2 cellular contexts compared by ENCODE assay signal in the genomic region with DNA sequence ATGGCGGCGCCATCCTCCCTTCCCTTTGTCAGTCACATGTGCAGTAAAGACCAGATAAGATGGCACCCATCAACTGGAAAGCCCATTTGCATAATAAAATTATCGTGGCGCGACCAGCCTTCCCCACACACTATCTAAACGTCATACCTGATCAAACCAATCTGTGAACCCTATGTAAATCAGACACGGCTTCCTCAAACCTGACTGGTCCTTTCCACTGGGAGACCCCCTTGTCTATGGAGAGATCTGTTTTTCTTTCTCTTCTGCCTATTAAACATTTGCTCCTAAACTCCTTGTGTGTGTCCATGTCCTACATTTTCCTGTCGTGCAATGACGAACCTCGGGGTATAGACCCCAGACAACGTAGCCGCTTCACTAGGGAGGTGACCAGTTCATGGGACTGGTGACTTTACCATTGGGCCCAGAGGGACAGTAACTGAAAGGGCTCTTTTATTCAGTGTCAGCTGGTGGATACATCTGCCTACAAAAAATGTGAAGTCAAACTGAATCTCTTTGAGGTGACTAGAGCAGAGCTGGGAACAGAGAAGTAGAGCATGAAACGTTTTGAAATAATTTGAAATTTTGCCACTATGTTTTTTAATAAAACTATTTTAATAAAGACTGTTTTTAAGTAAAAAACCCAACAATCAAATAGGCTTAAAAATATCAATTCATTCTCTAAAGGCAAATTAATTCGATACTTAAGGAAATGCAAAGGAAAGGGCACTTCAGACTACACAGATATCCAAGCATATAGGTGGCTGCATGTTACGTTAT.
TF ChIP-seq lines count a peak whose summit lies in the region.

No MANE protein-coding gene starts in this region.

TF ChIP-seq in K562, 482 proteins besides CTCF, POLR2A, EP300 and RAD21 (continues in another document):
- TF ChIP-seq PPARD (CRISPR knock-in tag; IDR thresholded peaks at IDR 0.05) = no peak
- no peak for TF ChIP-seq KDM1A (IDR thresholded peaks at IDR 0.05)
- TF ChIP-seq ZNF175 (CRISPR knock-in tag; IDR thresholded peaks at IDR 0.05; ENCODE audit: low read depth) = no peak
- TF ChIP-seq SRF (CRISPR knock-in tag; IDR thresholded peaks at IDR 0.05) = no peak
- TF ChIP-seq, protein P1, sequence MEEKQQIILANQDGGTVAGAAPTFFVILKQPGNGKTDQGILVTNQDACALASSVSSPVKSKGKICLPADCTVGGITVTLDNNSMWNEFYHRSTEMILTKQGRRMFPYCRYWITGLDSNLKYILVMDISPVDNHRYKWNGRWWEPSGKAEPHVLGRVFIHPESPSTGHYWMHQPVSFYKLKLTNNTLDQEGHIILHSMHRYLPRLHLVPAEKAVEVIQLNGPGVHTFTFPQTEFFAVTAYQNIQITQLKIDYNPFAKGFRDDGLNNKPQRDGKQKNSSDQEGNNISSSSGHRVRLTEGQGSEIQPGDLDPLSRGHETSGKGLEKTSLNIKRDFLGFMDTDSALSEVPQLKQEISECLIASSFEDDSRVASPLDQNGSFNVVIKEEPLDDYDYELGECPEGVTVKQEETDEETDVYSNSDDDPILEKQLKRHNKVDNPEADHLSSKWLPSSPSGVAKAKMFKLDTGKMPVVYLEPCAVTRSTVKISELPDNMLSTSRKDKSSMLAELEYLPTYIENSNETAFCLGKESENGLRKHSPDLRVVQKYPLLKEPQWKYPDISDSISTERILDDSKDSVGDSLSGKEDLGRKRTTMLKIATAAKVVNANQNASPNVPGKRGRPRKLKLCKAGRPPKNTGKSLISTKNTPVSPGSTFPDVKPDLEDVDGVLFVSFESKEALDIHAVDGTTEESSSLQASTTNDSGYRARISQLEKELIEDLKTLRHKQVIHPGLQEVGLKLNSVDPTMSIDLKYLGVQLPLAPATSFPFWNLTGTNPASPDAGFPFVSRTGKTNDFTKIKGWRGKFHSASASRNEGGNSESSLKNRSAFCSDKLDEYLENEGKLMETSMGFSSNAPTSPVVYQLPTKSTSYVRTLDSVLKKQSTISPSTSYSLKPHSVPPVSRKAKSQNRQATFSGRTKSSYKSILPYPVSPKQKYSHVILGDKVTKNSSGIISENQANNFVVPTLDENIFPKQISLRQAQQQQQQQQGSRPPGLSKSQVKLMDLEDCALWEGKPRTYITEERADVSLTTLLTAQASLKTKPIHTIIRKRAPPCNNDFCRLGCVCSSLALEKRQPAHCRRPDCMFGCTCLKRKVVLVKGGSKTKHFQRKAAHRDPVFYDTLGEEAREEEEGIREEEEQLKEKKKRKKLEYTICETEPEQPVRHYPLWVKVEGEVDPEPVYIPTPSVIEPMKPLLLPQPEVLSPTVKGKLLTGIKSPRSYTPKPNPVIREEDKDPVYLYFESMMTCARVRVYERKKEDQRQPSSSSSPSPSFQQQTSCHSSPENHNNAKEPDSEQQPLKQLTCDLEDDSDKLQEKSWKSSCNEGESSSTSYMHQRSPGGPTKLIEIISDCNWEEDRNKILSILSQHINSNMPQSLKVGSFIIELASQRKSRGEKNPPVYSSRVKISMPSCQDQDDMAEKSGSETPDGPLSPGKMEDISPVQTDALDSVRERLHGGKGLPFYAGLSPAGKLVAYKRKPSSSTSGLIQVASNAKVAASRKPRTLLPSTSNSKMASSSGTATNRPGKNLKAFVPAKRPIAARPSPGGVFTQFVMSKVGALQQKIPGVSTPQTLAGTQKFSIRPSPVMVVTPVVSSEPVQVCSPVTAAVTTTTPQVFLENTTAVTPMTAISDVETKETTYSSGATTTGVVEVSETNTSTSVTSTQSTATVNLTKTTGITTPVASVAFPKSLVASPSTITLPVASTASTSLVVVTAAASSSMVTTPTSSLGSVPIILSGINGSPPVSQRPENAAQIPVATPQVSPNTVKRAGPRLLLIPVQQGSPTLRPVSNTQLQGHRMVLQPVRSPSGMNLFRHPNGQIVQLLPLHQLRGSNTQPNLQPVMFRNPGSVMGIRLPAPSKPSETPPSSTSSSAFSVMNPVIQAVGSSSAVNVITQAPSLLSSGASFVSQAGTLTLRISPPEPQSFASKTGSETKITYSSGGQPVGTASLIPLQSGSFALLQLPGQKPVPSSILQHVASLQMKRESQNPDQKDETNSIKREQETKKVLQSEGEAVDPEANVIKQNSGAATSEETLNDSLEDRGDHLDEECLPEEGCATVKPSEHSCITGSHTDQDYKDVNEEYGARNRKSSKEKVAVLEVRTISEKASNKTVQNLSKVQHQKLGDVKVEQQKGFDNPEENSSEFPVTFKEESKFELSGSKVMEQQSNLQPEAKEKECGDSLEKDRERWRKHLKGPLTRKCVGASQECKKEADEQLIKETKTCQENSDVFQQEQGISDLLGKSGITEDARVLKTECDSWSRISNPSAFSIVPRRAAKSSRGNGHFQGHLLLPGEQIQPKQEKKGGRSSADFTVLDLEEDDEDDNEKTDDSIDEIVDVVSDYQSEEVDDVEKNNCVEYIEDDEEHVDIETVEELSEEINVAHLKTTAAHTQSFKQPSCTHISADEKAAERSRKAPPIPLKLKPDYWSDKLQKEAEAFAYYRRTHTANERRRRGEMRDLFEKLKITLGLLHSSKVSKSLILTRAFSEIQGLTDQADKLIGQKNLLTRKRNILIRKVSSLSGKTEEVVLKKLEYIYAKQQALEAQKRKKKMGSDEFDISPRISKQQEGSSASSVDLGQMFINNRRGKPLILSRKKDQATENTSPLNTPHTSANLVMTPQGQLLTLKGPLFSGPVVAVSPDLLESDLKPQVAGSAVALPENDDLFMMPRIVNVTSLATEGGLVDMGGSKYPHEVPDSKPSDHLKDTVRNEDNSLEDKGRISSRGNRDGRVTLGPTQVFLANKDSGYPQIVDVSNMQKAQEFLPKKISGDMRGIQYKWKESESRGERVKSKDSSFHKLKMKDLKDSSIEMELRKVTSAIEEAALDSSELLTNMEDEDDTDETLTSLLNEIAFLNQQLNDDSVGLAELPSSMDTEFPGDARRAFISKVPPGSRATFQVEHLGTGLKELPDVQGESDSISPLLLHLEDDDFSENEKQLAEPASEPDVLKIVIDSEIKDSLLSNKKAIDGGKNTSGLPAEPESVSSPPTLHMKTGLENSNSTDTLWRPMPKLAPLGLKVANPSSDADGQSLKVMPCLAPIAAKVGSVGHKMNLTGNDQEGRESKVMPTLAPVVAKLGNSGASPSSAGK (IDR thresholded peaks at IDR 0.05) = no peak
- no peak for TF ChIP-seq CBFA2T3 (IDR thresholded peaks at IDR 0.05)
- no peak for TF ChIP-seq CBFA2T2 (conservative IDR thresholded peaks at IDR 0.05)
- TF ChIP-seq, protein P2, sequence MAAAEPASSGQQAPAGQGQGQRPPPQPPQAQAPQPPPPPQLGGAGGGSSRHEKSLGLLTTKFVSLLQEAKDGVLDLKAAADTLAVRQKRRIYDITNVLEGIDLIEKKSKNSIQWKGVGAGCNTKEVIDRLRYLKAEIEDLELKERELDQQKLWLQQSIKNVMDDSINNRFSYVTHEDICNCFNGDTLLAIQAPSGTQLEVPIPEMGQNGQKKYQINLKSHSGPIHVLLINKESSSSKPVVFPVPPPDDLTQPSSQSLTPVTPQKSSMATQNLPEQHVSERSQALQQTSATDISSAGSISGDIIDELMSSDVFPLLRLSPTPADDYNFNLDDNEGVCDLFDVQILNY (CRISPR knock-in tag; IDR thresholded peaks at IDR 0.05) = no peak
- TF ChIP-seq BHLHE40 (IDR thresholded peaks at IDR 0.05; ENCODE audit: low read length) = no peak
- TF ChIP-seq ZNF143 (CRISPR knock-in tag; IDR thresholded peaks at IDR 0.05) = no peak
- no peak for TF ChIP-seq BCL6 (CRISPR knock-in tag; IDR thresholded peaks at IDR 0.05)
- TF ChIP-seq TAF15 (IDR thresholded peaks at IDR 0.05; ENCODE audit: low read depth, low read length) = no peak
- no peak for TF ChIP-seq HDAC6 (IDR thresholded peaks at IDR 0.05; ENCODE audit: low read depth, low read length)
- no peak for TF ChIP-seq ZNF146 (CRISPR knock-in tag; IDR thresholded peaks at IDR 0.05; ENCODE audit: unreplicated experiment)
- TF ChIP-seq CAMTA2 (CRISPR knock-in tag; conservative IDR thresholded peaks at IDR 0.05) = no peak
- TF ChIP-seq NCOA2 (IDR thresholded peaks at IDR 0.05; ENCODE audit: partially characterized antibody in 2 of 2) = no peak
- no peak for TF ChIP-seq KLF1 (tag; IDR thresholded peaks at IDR 0.05)

TF ChIP-seq in HepG2, 621 proteins besides CTCF, POLR2A, EP300 and RAD21 (continues in another document):
- no peak for TF ChIP-seq DR1 (CRISPR knock-in tag; IDR thresholded peaks at IDR 0.05)
- TF ChIP-seq NR2F6 (IDR thresholded peaks at IDR 0.05) = peak; percentile 11; the same call in 1 of the 2 replicates
- no peak for TF ChIP-seq NR2F6 (CRISPR knock-in tag; IDR thresholded peaks at IDR 0.05)
- 0 out of 2 replicates have a peak, but pooled peaks have one; percentile 44 for TF ChIP-seq FIP1L1 (IDR thresholded peaks at IDR 0.05; ENCODE audit: borderline replicate concordance, insufficient read depth, low read depth, low read length)
- TF ChIP-seq, protein P3, sequence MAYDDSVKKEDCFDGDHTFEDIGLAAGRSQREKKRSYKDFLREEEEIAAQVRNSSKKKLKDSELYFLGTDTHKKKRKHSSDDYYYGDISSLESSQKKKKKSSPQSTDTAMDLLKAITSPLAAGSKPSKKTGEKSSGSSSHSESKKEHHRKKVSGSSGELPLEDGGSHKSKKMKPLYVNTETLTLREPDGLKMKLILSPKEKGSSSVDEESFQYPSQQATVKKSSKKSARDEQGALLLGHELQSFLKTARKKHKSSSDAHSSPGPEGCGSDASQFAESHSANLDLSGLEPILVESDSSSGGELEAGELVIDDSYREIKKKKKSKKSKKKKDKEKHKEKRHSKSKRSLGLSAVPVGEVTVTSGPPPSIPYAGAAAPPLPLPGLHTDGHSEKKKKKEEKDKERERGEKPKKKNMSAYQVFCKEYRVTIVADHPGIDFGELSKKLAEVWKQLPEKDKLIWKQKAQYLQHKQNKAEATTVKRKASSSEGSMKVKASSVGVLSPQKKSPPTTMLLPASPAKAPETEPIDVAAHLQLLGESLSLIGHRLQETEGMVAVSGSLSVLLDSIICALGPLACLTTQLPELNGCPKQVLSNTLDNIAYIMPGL (CRISPR knock-in tag; IDR thresholded peaks at IDR 0.05; ENCODE audit: borderline replicate concordance in 1 of 2, low read depth in 1 of 2) = 0 out of 4 replicates have a peak, but pooled peaks of 1 of the 2 experiments have one; percentile 44
- 0 out of 2 replicates have a peak, but pooled peaks have one; percentile 57 for TF ChIP-seq RORA (CRISPR knock-in tag; IDR thresholded peaks at IDR 0.05)
- peak; percentile 23; the same call in 1 of the 2 replicates for TF ChIP-seq ZNF205 (CRISPR knock-in tag; IDR thresholded peaks at IDR 0.05)
- 0 out of 2 replicates have a peak, but pooled peaks have one; percentile 47 for TF ChIP-seq ZNF230 (CRISPR knock-in tag; IDR thresholded peaks at IDR 0.05)
- TF ChIP-seq KDM6A (CRISPR knock-in tag; IDR thresholded peaks at IDR 0.05; ENCODE audit: low read depth) = no peak
- TF ChIP-seq, protein P4, sequence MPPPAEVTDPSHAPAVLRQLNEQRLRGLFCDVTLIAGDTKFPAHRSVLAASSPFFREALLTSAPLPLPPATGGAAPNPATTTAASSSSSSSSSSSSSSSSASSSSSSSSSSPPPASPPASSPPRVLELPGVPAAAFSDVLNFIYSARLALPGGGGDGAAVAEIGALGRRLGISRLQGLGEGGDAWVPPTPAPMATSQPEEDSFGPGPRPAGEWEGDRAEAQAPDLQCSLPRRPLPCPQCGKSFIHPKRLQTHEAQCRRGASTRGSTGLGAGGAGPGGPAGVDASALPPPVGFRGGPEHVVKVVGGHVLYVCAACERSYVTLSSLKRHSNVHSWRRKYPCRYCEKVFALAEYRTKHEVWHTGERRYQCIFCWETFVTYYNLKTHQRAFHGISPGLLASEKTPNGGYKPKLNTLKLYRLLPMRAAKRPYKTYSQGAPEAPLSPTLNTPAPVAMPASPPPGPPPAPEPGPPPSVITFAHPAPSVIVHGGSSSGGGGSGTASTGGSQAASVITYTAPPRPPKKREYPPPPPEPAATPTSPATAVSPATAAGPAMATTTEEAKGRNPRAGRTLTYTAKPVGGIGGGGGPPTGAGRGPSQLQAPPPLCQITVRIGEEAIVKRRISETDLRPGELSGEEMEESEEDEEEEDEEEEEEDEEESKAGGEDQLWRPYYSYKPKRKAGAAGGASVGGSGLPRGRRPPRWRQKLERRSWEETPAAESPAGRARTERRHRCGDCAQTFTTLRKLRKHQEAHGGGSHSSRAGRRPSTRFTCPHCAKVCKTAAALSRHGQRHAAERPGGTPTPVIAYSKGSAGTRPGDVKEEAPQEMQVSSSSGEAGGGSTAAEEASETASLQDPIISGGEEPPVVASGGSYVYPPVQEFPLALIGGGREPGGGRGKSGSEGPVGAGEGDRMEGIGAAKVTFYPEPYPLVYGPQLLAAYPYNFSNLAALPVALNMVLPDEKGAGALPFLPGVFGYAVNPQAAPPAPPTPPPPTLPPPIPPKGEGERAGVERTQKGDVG (CRISPR knock-in tag; IDR thresholded peaks at IDR 0.05; ENCODE audit: borderline replicate concordance) = peak; percentile 39; the same call in 1 of the 2 replicates
- TF ChIP-seq, protein P5, sequence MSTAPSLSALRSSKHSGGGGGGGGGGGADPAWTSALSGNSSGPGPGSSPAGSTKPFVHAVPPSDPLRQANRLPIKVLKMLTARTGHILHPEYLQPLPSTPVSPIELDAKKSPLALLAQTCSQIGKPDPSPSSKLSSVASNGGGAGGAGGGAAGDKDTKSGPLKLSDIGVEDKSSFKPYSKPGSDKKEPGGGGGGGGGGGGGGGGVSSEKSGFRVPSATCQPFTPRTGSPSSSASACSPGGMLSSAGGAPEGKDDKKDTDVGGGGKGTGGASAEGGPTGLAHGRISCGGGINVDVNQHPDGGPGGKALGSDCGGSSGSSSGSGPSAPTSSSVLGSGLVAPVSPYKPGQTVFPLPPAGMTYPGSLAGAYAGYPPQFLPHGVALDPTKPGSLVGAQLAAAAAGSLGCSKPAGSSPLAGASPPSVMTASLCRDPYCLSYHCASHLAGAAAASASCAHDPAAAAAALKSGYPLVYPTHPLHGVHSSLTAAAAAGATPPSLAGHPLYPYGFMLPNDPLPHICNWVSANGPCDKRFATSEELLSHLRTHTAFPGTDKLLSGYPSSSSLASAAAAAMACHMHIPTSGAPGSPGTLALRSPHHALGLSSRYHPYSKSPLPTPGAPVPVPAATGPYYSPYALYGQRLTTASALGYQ (CRISPR knock-in tag; IDR thresholded peaks at IDR 0.05) = 0 out of 2 replicates have a peak, but pooled peaks have one; percentile 4
- TF ChIP-seq, protein P6, sequence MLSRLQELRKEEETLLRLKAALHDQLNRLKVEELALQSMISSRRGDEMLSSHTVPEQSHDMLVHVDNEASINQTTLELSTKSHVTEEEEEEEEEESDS (CRISPR knock-in tag; IDR thresholded peaks at IDR 0.05; ENCODE audit: borderline replicate concordance) = no peak
- TF ChIP-seq ZC3H4 (CRISPR knock-in tag; IDR thresholded peaks at IDR 0.05; ENCODE audit: borderline replicate concordance) = peak; percentile 95; the same call in 1 of the 2 replicates
- no peak; the same call in 1 of the 2 replicates for TF ChIP-seq ZNF644 (CRISPR knock-in tag; IDR thresholded peaks at IDR 0.05; ENCODE audit: low read depth)
- TF ChIP-seq, protein P7, sequence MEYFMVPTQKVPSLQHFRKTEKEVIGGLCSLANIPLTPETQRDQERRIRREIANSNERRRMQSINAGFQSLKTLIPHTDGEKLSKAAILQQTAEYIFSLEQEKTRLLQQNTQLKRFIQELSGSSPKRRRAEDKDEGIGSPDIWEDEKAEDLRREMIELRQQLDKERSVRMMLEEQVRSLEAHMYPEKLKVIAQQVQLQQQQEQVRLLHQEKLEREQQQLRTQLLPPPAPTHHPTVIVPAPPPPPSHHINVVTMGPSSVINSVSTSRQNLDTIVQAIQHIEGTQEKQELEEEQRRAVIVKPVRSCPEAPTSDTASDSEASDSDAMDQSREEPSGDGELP (IDR thresholded peaks at IDR 0.05; ENCODE audit: borderline replicate concordance, low read depth) = peak; percentile 57
- peak; percentile 44; the same call in 1 of the 2 replicates for TF ChIP-seq ZNF619 (CRISPR knock-in tag; IDR thresholded peaks at IDR 0.05)
